In genomic region chr4:173214231-173214630, GRCh38 we compare ENCODE assay signal across 3 cellular contexts.
TF ChIP-seq lines count a peak whose summit lies in the region.

No MANE protein-coding gene starts in this region.

TF ChIP-seq in A549, 52 proteins besides CTCF, POLR2A, EP300 and RAD21 (continued from another document):
- TF ChIP-seq RARB (CRISPR knock-in tag; IDR thresholded peaks at IDR 0.05): no peak
- no peak for TF ChIP-seq HOXB13 (CRISPR knock-in tag; IDR thresholded peaks at IDR 0.05; ENCODE audit: low read depth)
- TF ChIP-seq PBX3 (IDR thresholded peaks at IDR 0.05): no peak
- TF ChIP-seq NFE2L2 (conservative IDR thresholded peaks at IDR 0.05; ENCODE audit: low read length): no peak
- no peak for TF ChIP-seq CBX8 (IDR thresholded peaks at IDR 0.05)
- TF ChIP-seq FOSL2 (IDR thresholded peaks at IDR 0.05): no peak
- TF ChIP-seq FOSL2 (CRISPR knock-in tag; IDR thresholded peaks at IDR 0.05): no peak
- no peak for TF ChIP-seq HOXB5 (CRISPR knock-in tag; IDR thresholded peaks at IDR 0.05)
- no peak for TF ChIP-seq FOXS1 (CRISPR knock-in tag; IDR thresholded peaks at IDR 0.05)
- TF ChIP-seq REST (IDR thresholded peaks at IDR 0.05): no peak
- no peak for TF ChIP-seq HMGXB4 (CRISPR knock-in tag; IDR thresholded peaks at IDR 0.05; ENCODE audit: borderline replicate concordance)
- TF ChIP-seq ZFP36 (IDR thresholded peaks at IDR 0.05; ENCODE audit: borderline replicate concordance, partially characterized antibody): no peak
- TF ChIP-seq MAX (IDR thresholded peaks at IDR 0.05): no peak
- TF ChIP-seq CHD4 (IDR thresholded peaks at IDR 0.05; ENCODE audit: borderline replicate concordance): no peak

TF ChIP-seq in HCT116, 20 proteins besides CTCF, POLR2A, EP300 and RAD21 (continued from another document):
- TF ChIP-seq ZBTB33 (IDR thresholded peaks at IDR 0.05; ENCODE audit: extremely low read depth, insufficient replicate concordance, low read length) (no peak), TCF7L2 (IDR thresholded peaks at IDR 0.05; ENCODE audit: borderline replicate concordance, extremely low read depth, insufficient read depth, insufficient read length) (no peak), ZFX (IDR thresholded peaks at IDR 0.05) (no peak), MAX (IDR thresholded peaks at IDR 0.05) (no peak), ELF1 (IDR thresholded peaks at IDR 0.05; ENCODE audit: borderline replicate concordance, low read depth) (no peak), EGR1 (IDR thresholded peaks at IDR 0.05; ENCODE audit: low read depth) (no peak), FOSL1 (IDR thresholded peaks at IDR 0.05; ENCODE audit: low read depth) (no peak), ATF3 (IDR thresholded peaks at IDR 0.05) (no peak), SRF (IDR thresholded peaks at IDR 0.05; ENCODE audit: low read depth) (no peak)

TF ChIP-seq in WTC11, 78 proteins besides CTCF, POLR2A, EP300 and RAD21 (continued from another document):
- TF ChIP-seq NR2C2 (CRISPR knock-in tag; IDR thresholded peaks at IDR 0.05) (no peak), AR (CRISPR knock-in tag; IDR thresholded peaks at IDR 0.05) (no peak), NFATC4 (CRISPR knock-in tag; IDR thresholded peaks at IDR 0.05) (no peak), JUN (CRISPR knock-in tag; IDR thresholded peaks at IDR 0.05) (no peak)
